ENCODE assay signal across 8 cellular contexts in the genomic region with DNA sequence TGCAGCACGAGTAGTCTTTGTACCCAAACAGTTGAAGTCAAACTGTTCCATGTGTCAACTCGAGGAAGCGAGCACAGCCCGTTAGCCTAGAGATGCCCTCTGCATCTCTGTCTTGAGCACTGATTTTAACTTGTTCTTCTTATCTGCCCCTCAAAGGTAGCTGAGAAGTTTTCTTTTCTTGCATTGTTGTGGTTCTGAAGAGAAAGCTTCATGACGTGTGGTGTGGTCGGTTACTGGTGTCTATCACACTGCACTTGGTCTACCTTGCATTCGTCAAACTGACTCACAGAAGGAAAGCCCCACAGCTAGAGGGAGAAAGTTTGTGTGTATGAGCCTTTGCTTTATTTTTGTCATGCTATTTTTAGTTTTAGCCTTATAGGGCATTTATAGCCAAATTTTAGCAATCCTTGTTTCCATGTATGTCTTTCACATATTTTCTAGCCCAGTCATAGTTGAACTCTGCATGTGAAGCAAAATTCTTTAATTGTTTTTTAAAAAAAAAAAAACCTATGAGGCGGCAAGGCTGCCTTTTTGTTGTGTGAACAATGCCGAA.
DNase-seq lines count a peak whose midpoint lies in the region; ATAC-seq and TF ChIP-seq lines count a peak whose summit lies in the region.

No MANE protein-coding gene starts in this region.

- H3K27me3 ChIP-seq in A673 (replicated peaks; ENCODE audit: insufficient read depth, low read depth, low read length, poor library complexity) (no peaks in the 10 kb centered on the region), body of pancreas (no peaks in the 10 kb centered on the region)

- peak; percentile 32 for DNase-seq in activated gamma-delta T cell treated with Interleukin-2 at 50 U/mL for 16 hours
- DNase-seq in activated gamma-delta T cell (lab: John Stamatoyannopoulos, UW), result no peak
- no peak for DNase-seq in nephron progenitor cell
- no peak for DNase-seq in A673 (ENCODE audit: low spot score)
- DNase-seq in body of pancreas, result no peak
- no peak for DNase-seq in SHP77 treated with DMSO at 0.1 percent for 48 hours (lab: John Stamatoyannopoulos, UW)

- H3K27me3 Mint-ChIP-seq in activated naive CD8-positive, alpha-beta T cell, result no peaks in the 10 kb centered on the region
- H3K27me3 Mint-ChIP-seq in nephron progenitor cell (ENCODE audit: low read depth, poor library complexity), result no peaks in the 10 kb centered on the region

- peaks cover 5% of the 10 kb centered on the region for H3K9me3 ChIP-seq in A673 (ENCODE audit: low read depth, low read length, poor library complexity, severe bottlenecking)
- no peaks in the 10 kb centered on the region for H3K9me3 ChIP-seq in body of pancreas

- TF ChIP-seq CTCF in nephron progenitor cell (IDR thresholded peaks at IDR 0.05) (no peak), A673 (conservative IDR thresholded peaks at IDR 0.05; ENCODE audit: low read depth, low read length) (no peak), body of pancreas (IDR thresholded peaks at IDR 0.05) (no peak)

- H3K27ac ChIP-seq in A673 (ENCODE audit: low read depth, low read length, poor library complexity, severe bottlenecking) (no peak overlapping the region), body of pancreas (no peak overlapping the region)

- H3K4me3 Mint-ChIP-seq in activated naive CD8-positive, alpha-beta T cell, result peak overlapping the region; percentile 43
- no peak overlapping the region for H3K4me3 Mint-ChIP-seq in nephron progenitor cell

- POLR2A ChIA-PET in A673 (lab: Charles Lee; ENCODE audit: low non-redundant PET), result no interaction called here

- peaks cover 9% of the 10 kb centered on the region for H3K9me3 Mint-ChIP-seq in activated naive CD8-positive, alpha-beta T cell (ENCODE audit: low read depth)
- peaks cover 19% of the 10 kb centered on the region for H3K9me3 Mint-ChIP-seq in nephron progenitor cell

- BruUV-seq in A673 (replicated peaks; lab: Mats Ljungman, UMichigan), result no TSS peak

- intact Hi-C loops in A673 (cut with micrococcal nuclease; ENCODE audit: unreplicated experiment) (no loop called here), body of pancreas (cut with DNase I) (no loop called here)

- TF ChIP-seq POLR2A in body of pancreas (IDR thresholded peaks at IDR 0.05), result no peak

- peaks cover 22% of the 10 kb centered on the region for H3K36me3 Mint-ChIP-seq in activated naive CD8-positive, alpha-beta T cell
- peaks cover 26% of the 10 kb centered on the region for H3K36me3 Mint-ChIP-seq in nephron progenitor cell (ENCODE audit: low read depth)

- H3K27ac Mint-ChIP-seq in activated naive CD8-positive, alpha-beta T cell, result peak overlapping the region; percentile 82
- H3K27ac Mint-ChIP-seq in nephron progenitor cell, result peak overlapping the region; percentile 11

- 88 to 89% methylated on average over 9 of the region's 9 CpGs for WGBS in body of pancreas, 2 donors

- H3K4me3 ChIP-seq in A673 (ENCODE audit: low read depth, low read length, poor library complexity, severe bottlenecking) (no peak overlapping the region), body of pancreas (no peak overlapping the region)

- H3K36me3 ChIP-seq in A673 (ENCODE audit: insufficient read depth, low read length, poor library complexity, severe bottlenecking) (no peaks in the 10 kb centered on the region), body of pancreas (replicated peaks in 1 of 2; ENCODE audit: insufficient read depth in 1 of 2, low read depth in 2 of 2) (no peaks in the 10 kb centered on the region)

- CTCF ChIA-PET in A673 (lab: Charles Lee), result no interaction called here

- H3K4me1 ChIP-seq in A673 (ENCODE audit: insufficient read depth, low read length, poor library complexity, severe bottlenecking) (peaks cover 4% of the 10 kb centered on the region), body of pancreas (peaks cover 6% of the 10 kb centered on the region)

- ATAC-seq in HG03175 (IDR thresholded peaks at IDR 0.05; ENCODE audit: unreplicated experiment), result peak; percentile 63
- no peak for ATAC-seq in body of pancreas

- peaks cover 31% of the 10 kb centered on the region for H3K4me1 Mint-ChIP-seq in activated naive CD8-positive, alpha-beta T cell (ENCODE audit: low read depth)
- H3K4me1 Mint-ChIP-seq in nephron progenitor cell, result peaks cover 37% of the 10 kb centered on the region
